In genomic region chr14:41739203-41739602, GRCh38 we compare ENCODE assay signal across 8 cellular contexts.
"Had no signal": no experiment of that assay in that cellular context is flagged by ENCODE, and none has a peak within 500 bp of the region (broad histone marks: within the 10 kb centered on the region; RNA-seq: fewer than 3 reads in every experiment).

No MANE protein-coding gene starts in this region.

- ATAC-seq: GM12878 had no signal

- FAIRE-seq: G401.6, GM12878, GM12891, GM12892, GM18507, GM19239 had no signal

- H3K4me3 ChIP-seq: GM12878 had no signal

- DNase-seq: GDM1, GF-D8 had no signal
